Comparison of ENCODE assay signal across 13 cellular contexts in genomic region chr20:49890651-49891361, GRCh38. TPM values are rescaled to one million over a fixed set of nuclear protein-coding genes. Genes with fewer than 3 reads are reported as not detected.
A peak's percentile ranks its signal among the peaks of the same experiment; 100 is the strongest.
DNase-seq lines count a peak whose midpoint lies in the region; ATAC-seq, FAIRE-seq and TF ChIP-seq lines count a peak whose summit lies in the region.
"Had no signal": no experiment of that assay in that cellular context is flagged by ENCODE, and none has a peak within 500 bp of the region (broad histone marks: within the 10 kb centered on the region; RNA-seq: fewer than 3 reads in every experiment).

No MANE protein-coding gene starts in this region.

- no peaks in the 10 kb centered on the region for H3K27me3 ChIP-seq in HUES64 (ENCODE audit: insufficient read depth, low read length)
- H3K27me3 ChIP-seq in K562 (ENCODE audit: control insufficient read depth in 2 of 2, insufficient read depth in 2 of 2, low read length in 2 of 2) = no peaks in the 10 kb centered on the region
- no peaks in the 10 kb centered on the region for H3K27me3 ChIP-seq in spleen (replicated peaks in 1 of 7)
- H3K27me3 ChIP-seq in CD4-positive, alpha-beta memory T cell (ENCODE audit: insufficient read depth, low read length) = no peaks in the 10 kb centered on the region
- no peaks in the 10 kb centered on the region for H3K27me3 ChIP-seq in osteoblast (ENCODE audit: insufficient read depth, low read length)

- no peak for TF ChIP-seq EP300 in K562 (IDR thresholded peaks at IDR 0.05; ENCODE audit: low read length)

- H3K36me3 ChIP-seq in HUES64 (ENCODE audit: insufficient read depth, low read length) = no peaks in the 10 kb centered on the region
- peaks cover 27% of the 10 kb centered on the region; the same call in 1 of the 3 replicates for H3K36me3 ChIP-seq in K562 (ENCODE audit: control insufficient read depth, insufficient read depth, low read length)
- H3K36me3 ChIP-seq in spleen = peaks cover 0 to 47% (median 15%) of the 10 kb centered on the region in 6 donors
- peaks cover 4% of the 10 kb centered on the region for H3K36me3 ChIP-seq in CD4-positive, alpha-beta memory T cell (ENCODE audit: insufficient read depth, low read length)
- H3K36me3 ChIP-seq in osteoblast (ENCODE audit: insufficient read depth, low read length) = no peaks in the 10 kb centered on the region
- H3K36me3 ChIP-seq: thoracic aorta had no signal

- H3K4me1 ChIP-seq in HUES64 (ENCODE audit: insufficient read depth, low read length) = peaks cover 12% of the 10 kb centered on the region; the same call in 1 of the 2 replicates
- peaks cover 8 to 47% of the 10 kb centered on the region in 2 experiments for H3K4me1 ChIP-seq in K562 (replicated peaks in 1 of 2; ENCODE audit: control insufficient read depth in 2 of 2, insufficient read depth in 2 of 2, low read length in 2 of 2)
- peaks cover 33 to 99% (median 83%) of the 10 kb centered on the region in 6 donors for H3K4me1 ChIP-seq in spleen
- peaks cover 23% of the 10 kb centered on the region for H3K4me1 ChIP-seq in CD4-positive, alpha-beta memory T cell (ENCODE audit: insufficient read depth, low read length)
- peaks cover 39% of the 10 kb centered on the region for H3K4me1 ChIP-seq in osteoblast (ENCODE audit: insufficient read depth, low read length)

- H3K27me3 Mint-ChIP-seq in CD4-positive, alpha-beta memory T cell = no peaks in the 10 kb centered on the region

- CTCF ChIA-PET in K562 (lab: Yijun Ruan, JAX; ENCODE audit: low intra/inter-chr PET ratio) = interaction anchor here (0.6 to 1.2 kb wide), 5 partner anchors 37 to 767 kb away, joined by 3 to 6 read pairs (median 3); no protein-coding TSS in a partner anchor
- CTCF ChIA-PET in CD4-positive, alpha-beta memory T cell (lab: Charles Lee; ENCODE audit: partially characterized antibody) = interaction anchor here (1.3 kb wide), 1 partner anchor 14 kb away, joined by 3 read pairs; no protein-coding TSS in a partner anchor

- H3K9ac ChIP-seq in HUES64 (ENCODE audit: low read depth, low read length) (no peak overlapping the region), K562 (ENCODE audit: insufficient read depth in 1 of 2, low read depth in 2 of 2, low read length in 2 of 2) (0 out of 4 replicates have a peak overlapping the region, but pooled peaks of 1 of the 2 experiments have one; percentile 43)

- H3K9me1 ChIP-seq in K562 (ENCODE audit: control insufficient read depth, insufficient read depth, low read length) = peaks cover 4% of the 10 kb centered on the region

- H3K4me2 ChIP-seq in K562 (ENCODE audit: insufficient read depth, low read length) (no peak overlapping the region), osteoblast (ENCODE audit: insufficient read depth, low read length) (no peak overlapping the region)

- FAIRE-seq in K562 (lab: Jason Lieb, UNC) = no peak

- H3K9me3 Mint-ChIP-seq in CD4-positive, alpha-beta memory T cell = no peaks in the 10 kb centered on the region
- H3K9me3 Mint-ChIP-seq: T-helper 1 cell treated with Interleukin-12 subunit alpha and Interleukin-12 subunit beta and Interleukin-4 antibody, amounts not matched to agents 30 μg/mL and 1 μg/mL, for 36 hours had no signal

- H3K27ac ChIP-seq in HUES64 (ENCODE audit: low read depth, low read length) (peak overlapping the region; percentile 20; the same call in 1 of the 2 replicates), K562 (ENCODE audit: extremely low read depth, low read depth, low read length) (no peak overlapping the region), spleen (peak overlapping the region; percentile 44 to 93 (median 83)), osteoblast (ENCODE audit: low read depth, low read length) (no peak overlapping the region)
- H3K27ac ChIP-seq in CD4-positive, alpha-beta memory T cell (ENCODE audit: low read depth, low read length) = no peak overlapping the region
- H3K27ac ChIP-seq: thoracic aorta had no signal

- H3K4me3 Mint-ChIP-seq in CD4-positive, alpha-beta memory T cell = peak overlapping the region in 1 of 8 donors; percentile 8
- H3K4me3 Mint-ChIP-seq: T-helper 1 cell treated with Interleukin-12 subunit alpha and Interleukin-12 subunit beta and Interleukin-4 antibody, amounts not matched to agents 30 μg/mL and 1 μg/mL, for 36 hours had no signal

- H3K4me3 ChIP-seq in HUES64 (ENCODE audit: low read length) (no peak overlapping the region), K562 (no peak overlapping the region), spleen (no peak overlapping the region), osteoblast (ENCODE audit: insufficient read depth, low read length) (no peak overlapping the region)
- H3K4me3 ChIP-seq in CD4-positive, alpha-beta memory T cell (ENCODE audit: low read length in 2 of 2) = no peak overlapping the region
- H3K4me3 ChIP-seq: thoracic aorta had no signal

- H2AFZ ChIP-seq in K562 (ENCODE audit: low read depth, low read length) (no peak overlapping the region), osteoblast (ENCODE audit: low read length) (no peak overlapping the region)

- POLR2A ChIA-PET in K562 (lab: Yijun Ruan, JAX) = interaction anchor here (0.6 to 3.2 kb wide), 3 partner anchors 12 to 707 kb away, joined by 3 to 16 read pairs (median 3); no protein-coding TSS in a partner anchor
- POLR2A ChIA-PET in CD4-positive, alpha-beta memory T cell (lab: Charles Lee; ENCODE audit: partially characterized antibody) = no interaction called here

- H3K9me3 ChIP-seq in HUES64 (ENCODE audit: insufficient read depth, low read depth, low read length) (no peaks in the 10 kb centered on the region), K562 (replicated peaks; ENCODE audit: control insufficient read depth, insufficient read depth, low read depth, low read length) (no peaks in the 10 kb centered on the region), spleen (no peaks in the 10 kb centered on the region), osteoblast (ENCODE audit: low read depth, low read length) (no peaks in the 10 kb centered on the region)
- no peaks in the 10 kb centered on the region for H3K9me3 ChIP-seq in CD4-positive, alpha-beta memory T cell (ENCODE audit: control insufficient read depth in 1 of 2, low read length in 2 of 2)
- H3K9me3 ChIP-seq: thoracic aorta had no signal

- peaks cover 12 to 40% of the 10 kb centered on the region in 2 donors for H3K36me3 Mint-ChIP-seq in CD4-positive, alpha-beta memory T cell

- 59% methylated on average over 17 of the region's 17 CpGs for WGBS in HUES64
- WGBS in K562 (ENCODE audit: insufficient coverage, low coverage, missing lambda C conversion rate) = 73% methylated on average over 17 of the region's 17 CpGs
- 43 to 67% (median 54%) methylated on average over 9 to 17 of the region's 17 CpGs for WGBS in spleen, 5 donors

- peaks cover 15 to 29% (median 21%) of the 10 kb centered on the region in 4 donors for H3K4me1 Mint-ChIP-seq in CD4-positive, alpha-beta memory T cell

- no peak for TF ChIP-seq RAD21 in K562 (CRISPR knock-in tag; conservative IDR thresholded peaks at IDR 0.05 in 1 of 2, IDR thresholded peaks at IDR 0.05 in 1 of 2)

- H3K79me2 ChIP-seq in K562 (ENCODE audit: control insufficient read depth, insufficient read depth, low read length) = no peaks in the 10 kb centered on the region
- peaks cover 2% of the 10 kb centered on the region for H3K79me2 ChIP-seq in osteoblast (ENCODE audit: insufficient read depth, low read length)

- no peak for TF ChIP-seq CTCF in K562 (IDR thresholded peaks at IDR 0.05 in 2 of 3, conservative IDR thresholded peaks at IDR 0.05 in 1 of 3; ENCODE audit: insufficient read depth in 2 of 3, low read depth in 1 of 3, low read length in 3 of 3)
- peak in 1 of 11 experiments; percentile 7 for TF ChIP-seq CTCF in spleen (IDR thresholded peaks at IDR 0.05 in 8 of 11, conservative IDR thresholded peaks at IDR 0.05 in 3 of 11)
- TF ChIP-seq CTCF in osteoblast (IDR thresholded peaks at IDR 0.05; ENCODE audit: extremely low read depth, low read depth, low read length) = no peak

- ATAC-seq in K562 (peak; percentile 31), GM21423 (IDR thresholded peaks at IDR 0.05; ENCODE audit: unreplicated experiment) (no peak)

- peak overlapping the region in 1 of 7 donors; percentile 23 for H3K27ac Mint-ChIP-seq in CD4-positive, alpha-beta memory T cell
- H3K27ac Mint-ChIP-seq: T-helper 1 cell treated with Interleukin-12 subunit alpha and Interleukin-12 subunit beta and Interleukin-4 antibody, amounts not matched to agents 30 μg/mL and 1 μg/mL, for 36 hours had no signal

- in situ Hi-C loops in K562 (cut with MboI) = loop anchor here (25.0 kb wide), 1 partner anchor 554 kb away; no protein-coding TSS in a partner anchor

- peaks cover 12% of the 10 kb centered on the region; the same call in 1 of the 2 replicates for H4K20me1 ChIP-seq in K562 (replicated peaks; ENCODE audit: control insufficient read depth, insufficient read depth, low read length)
- peaks cover 10% of the 10 kb centered on the region for H4K20me1 ChIP-seq in osteoblast (ENCODE audit: insufficient read depth, low read length)

- DNase-seq in K562 (ENCODE audit: extremely low read depth in 1 of 4, low spot score in 3 of 4) (peak in 1 of 4 experiments; percentile 41), left kidney (ENCODE audit: low read depth, low spot score) (peak; percentile 63), spleen (peak; percentile 69), osteoblast (ENCODE audit: insufficient read length, low spot score, missing footprints) (no peak), HPDE6-E6E7 (ENCODE audit: extremely low spot score) (no peak)
- DNase-seq in CD4-positive, alpha-beta memory T cell = no peak
- DNase-seq: activated gamma-delta T cell treated with Interleukin-2 at 50 U/mL for 16 hours; central memory CD4-positive, alpha-beta T cell; NCI-H2107 had no signal

- intact Hi-C loops in K562 (cut with micrococcal nuclease) (loop anchor here (5.0 kb wide), 1 partner anchor 349 kb away; no protein-coding TSS in a partner anchor), spleen (cut with DNase I; ENCODE audit: low total_unique reads) (no loop called here)
- intact Hi-C loops in CD4-positive, alpha-beta memory T cell (cut with micrococcal nuclease) = loop anchor here (5.0 kb wide), 1 partner anchor 36 kb away; no protein-coding TSS in a partner anchor

- TSS peak; percentile 27 for BruUV-seq in K562 (replicated peaks; lab: Mats Ljungman, UMichigan)

- no peak for TF ChIP-seq POLR2A in K562 (conservative IDR thresholded peaks at IDR 0.05)
- no peak for TF ChIP-seq POLR2A in spleen (IDR thresholded peaks at IDR 0.05)

RNA-seq across cellular contexts. Expression of gene SPATA2, which starts 24.5 kb away (rescaled TPM):
- polyA plus RNA-seq in HUES64 (2013, experiment 1 of 2) = 7.8 TPM
- 9.4 TPM for polyA plus RNA-seq in HUES64 (2013, experiment 2 of 2)
- total RNA-seq in K562 (2011; cell fraction: chromatin; rRNA removed; ENCODE audit: low replicate concordance) = 8.9 and 19.4 TPM in 2 replicates
- total RNA-seq in K562 (2011; cell fraction: nucleolus; rRNA removed) = 11.3 and 13.7 TPM in 2 replicates
- 8.9 and 10.6 TPM in 2 replicates for total RNA-seq in K562 (2011; cell fraction: nucleoplasm; rRNA removed)
- 2.6 and 2.7 TPM in 2 replicates for total RNA-seq in K562 (2014; rRNA removed)
- total RNA-seq in K562 (2014; rRNA removed; fragmentation: Illumina TruSeq; extraction: Trizol) = 2.2 and 2.5 TPM in 2 replicates
- 2.6 and 2.7 TPM in 2 replicates for total RNA-seq in K562 (2015; rRNA removed; fragmentation: Illumina TruSeq; extraction: Trizol)
- total RNA-seq in K562 (2021) = 8.0 and 8.2 TPM in 2 replicates
- 3.8 and 7.3 TPM in 2 replicates for polyA plus RNA-seq in K562 (2011; rRNA removed)
- polyA plus RNA-seq in K562 (2011; cell fraction: cytosol; rRNA removed) = 5.4 and 6.6 TPM in 2 replicates
- polyA plus RNA-seq in K562 (2011; cell fraction: nucleus; rRNA removed) = 6.0 and 6.9 TPM in 2 replicates
- 4.3 and 4.6 TPM in 2 replicates for polyA plus RNA-seq in K562 (2012)
- 5.0 and 6.7 TPM in 2 replicates for polyA plus RNA-seq in K562 (2014; fragmentation: Illumina TruSeq; extraction: Trizol)
- polyA plus RNA-seq in K562 (2014; fragmentation: Nextera tagmentation; extraction: Ambion mirVana) = under 1 TPM; 0.46 to 0.59 TPM
- 3.2 and 4.0 TPM in 2 replicates for polyA plus RNA-seq in K562 (2014; rRNA removed)
- polyA minus RNA-seq in K562 (2011; rRNA and poly(A)+ RNA removed) = 3.8 and 4.3 TPM in 2 replicates
- polyA minus RNA-seq in K562 (2011; cell fraction: cytosol; rRNA and poly(A)+ RNA removed) = 3.8 and 4.3 TPM in 2 replicates
- 3.0 and 3.8 TPM in 2 replicates for polyA minus RNA-seq in K562 (2011; cell fraction: nucleus; rRNA and poly(A)+ RNA removed)
- 10 to 100 TPM; 11.2 to 33.2 (median 17.2) TPM for total RNA-seq in spleen
- 1 to 10 TPM; 2.9 to 8.0 (median 4.1) TPM for polyA plus RNA-seq in spleen
- total RNA-seq in CD4-positive, alpha-beta memory T cell = 1 to 10 TPM; 8.7 to 9.3 TPM
- 1 to 10 TPM; 2.6 to 6.9 TPM for polyA plus RNA-seq in CD4-positive, alpha-beta memory T cell
- total RNA-seq in osteoblast = 3.2 and 3.3 TPM in 2 replicates

RNA-seq across cellular contexts. Expression of gene RNF114, which starts 45.4 kb away (rescaled TPM):
- polyA plus RNA-seq in HUES64 (2013, experiment 1 of 2) = 77.3 TPM
- polyA plus RNA-seq in HUES64 (2013, experiment 2 of 2) = 77.3 TPM
- 128 TPM in 2 replicates for total RNA-seq in K562 (2011; cell fraction: chromatin; rRNA removed; ENCODE audit: low replicate concordance)
- 83.2 and 92.9 TPM in 2 replicates for total RNA-seq in K562 (2011; cell fraction: nucleolus; rRNA removed)
- 138 and 187 TPM in 2 replicates for total RNA-seq in K562 (2011; cell fraction: nucleoplasm; rRNA removed)
- total RNA-seq in K562 (2014; rRNA removed) (53.5 and 82.2 TPM in 2 replicates), K562 (2014; rRNA removed; fragmentation: Illumina TruSeq; extraction: Trizol) (62.6 and 66.5 TPM in 2 replicates), K562 (2015; rRNA removed; fragmentation: Illumina TruSeq; extraction: Trizol) (54.5 and 57.2 TPM in 2 replicates), K562 (2021) (89.1 and 90.3 TPM in 2 replicates), spleen (100 to 1,000 TPM in 6 of 7 donors, 10 to 100 TPM in 1; 96.5 to 246 (median 113) TPM), osteoblast (46.9 and 78.5 TPM in 2 replicates)
- polyA plus RNA-seq in K562 (2011; rRNA removed) (102 and 111 TPM in 2 replicates), K562 (2014; fragmentation: Illumina TruSeq; extraction: Trizol) (75.8 and 81.2 TPM in 2 replicates), K562 (2014; fragmentation: Nextera tagmentation; extraction: Ambion mirVana) (10 to 100 TPM; 38.6 to 64.5 TPM), K562 (2014; rRNA removed) (55.9 and 76.9 TPM in 2 replicates), spleen (10 to 100 TPM; 35.5 to 62.0 (median 37.6) TPM)
- polyA plus RNA-seq in K562 (2011; cell fraction: cytosol; rRNA removed) = 130 and 133 TPM in 2 replicates
- polyA plus RNA-seq in K562 (2011; cell fraction: nucleus; rRNA removed) = 116 and 131 TPM in 2 replicates
- 78.1 and 81.2 TPM in 2 replicates for polyA plus RNA-seq in K562 (2012)
- 63.1 and 64.7 TPM in 2 replicates for polyA minus RNA-seq in K562 (2011; rRNA and poly(A)+ RNA removed)
- 44.9 and 69.4 TPM in 2 replicates for polyA minus RNA-seq in K562 (2011; cell fraction: cytosol; rRNA and poly(A)+ RNA removed)
- 42.4 and 53.6 TPM in 2 replicates for polyA minus RNA-seq in K562 (2011; cell fraction: nucleus; rRNA and poly(A)+ RNA removed)
- total RNA-seq in CD4-positive, alpha-beta memory T cell = 100 to 1,000 TPM in 1 of 2 experiments, 10 to 100 TPM in 1; 96.3 to 101 TPM
- polyA plus RNA-seq in CD4-positive, alpha-beta memory T cell = 100 to 1,000 TPM; 107 to 177 TPM

Comparison
In these comparisons a context has a peak if more than half of its experiments do, and no peak if none do; other contexts are left out.
1. H3K27ac ChIP-seq: peak in HUES64 (single experiment) and spleen (8 of 8); none in K562 (single experiment), CD4-positive, alpha-beta memory T cell (single experiment) and osteoblast (single experiment).
2. DNase-seq: peak in left kidney (single experiment) and spleen (single experiment); none in CD4-positive, alpha-beta memory T cell (0 of 5), osteoblast (single experiment) and HPDE6-E6E7 (single experiment).